Comparison of ENCODE assay signal across 1 cellular context in the genomic region with DNA sequence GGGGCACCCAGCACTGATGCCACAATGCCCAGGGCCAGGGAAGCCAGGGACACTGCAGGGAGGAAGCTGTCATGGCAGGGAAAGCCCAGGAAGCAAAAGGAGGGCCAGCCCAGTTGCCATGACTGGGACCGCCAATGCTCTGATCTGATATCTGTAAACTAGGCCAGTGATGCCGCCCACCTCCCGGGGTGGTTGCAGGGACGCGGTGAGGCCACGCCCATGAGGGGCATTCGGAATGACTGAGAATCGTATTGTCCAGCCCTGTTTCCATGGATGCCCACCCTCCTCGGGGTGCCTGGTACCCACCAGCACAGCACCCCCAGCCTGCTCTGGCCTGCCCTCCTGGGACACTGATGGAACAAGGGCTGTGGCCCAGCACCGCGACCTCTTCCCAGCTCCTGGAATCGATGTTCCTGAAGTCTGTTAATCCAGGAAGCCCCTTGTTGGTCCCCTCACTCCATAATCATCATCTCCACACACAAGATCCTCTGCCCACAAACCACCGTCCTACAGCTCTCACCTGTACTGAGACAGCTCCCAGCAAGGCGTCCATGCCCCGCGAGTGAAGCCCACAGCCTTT.
TF ChIP-seq lines count a peak whose summit lies in the region.

No MANE protein-coding gene starts in this region.

TF ChIP-seq in SK-N-SH, 30 proteins besides CTCF, POLR2A, EP300 and RAD21:
- TF ChIP-seq RCOR1 (IDR thresholded peaks at IDR 0.05; ENCODE audit: low read length), result no peak
- no peak for TF ChIP-seq RXRA (IDR thresholded peaks at IDR 0.05; ENCODE audit: borderline replicate concordance, low read depth)
- TF ChIP-seq FOXJ3 (CRISPR knock-in tag; IDR thresholded peaks at IDR 0.05), result no peak
- TF ChIP-seq YY1 (IDR thresholded peaks at IDR 0.05; ENCODE audit: low read depth), result no peak
- no peak for TF ChIP-seq ELF1 (IDR thresholded peaks at IDR 0.05)
- no peak for TF ChIP-seq POLR2AphosphoS5 (IDR thresholded peaks at IDR 0.05; ENCODE audit: low read depth, low read length)
TF ChIP-seq in SK-N-SH: peak in this region for 0.
